Comparison of ENCODE assay signal across 1 cellular context in the genomic region with DNA sequence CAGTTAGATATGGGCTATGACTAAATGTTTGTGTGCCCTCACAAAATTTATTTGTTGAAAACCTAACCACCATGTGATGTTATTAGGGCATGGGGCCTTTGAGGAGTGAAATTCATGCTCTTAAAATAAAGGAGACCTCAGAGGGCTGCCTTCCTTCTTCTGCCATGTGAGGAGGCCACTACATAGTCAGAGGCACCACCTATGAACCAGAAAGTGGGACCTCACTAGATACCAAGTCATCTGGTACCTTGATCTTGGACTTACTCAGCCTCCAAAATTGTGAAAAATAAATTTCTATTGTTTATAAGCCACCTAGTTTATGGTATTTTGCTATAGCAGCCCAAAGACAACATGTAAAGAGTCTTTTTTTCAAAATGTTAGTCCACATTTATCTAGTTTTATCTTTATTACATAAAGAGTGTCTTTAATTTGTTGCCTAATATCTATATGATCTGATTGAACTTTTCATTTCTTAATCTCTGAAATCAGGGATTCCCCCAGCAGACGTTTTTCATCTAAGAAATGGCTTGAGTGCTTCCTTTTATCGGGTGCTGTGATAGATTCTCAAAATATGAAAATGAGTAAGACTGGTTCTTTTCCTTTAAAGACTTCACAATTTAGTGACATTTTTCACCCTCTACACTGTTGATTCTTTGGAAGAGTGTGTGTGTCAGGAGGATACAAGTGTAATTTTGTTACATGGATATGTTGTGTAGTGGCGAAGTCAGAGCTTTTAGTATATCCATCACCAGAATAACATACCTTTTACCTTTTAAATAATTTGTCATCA.
TF ChIP-seq lines count a peak whose summit lies in the region.

No MANE protein-coding gene starts in this region.

TF ChIP-seq in IMR-90, 13 proteins besides CTCF, POLR2A, EP300 and RAD21:
- TF ChIP-seq FOS (IDR thresholded peaks at IDR 0.05; ENCODE audit: low read depth, low read length) (no peak), CHD1 (IDR thresholded peaks at IDR 0.05; ENCODE audit: low read depth, low read length) (no peak), NFE2L2 (IDR thresholded peaks at IDR 0.05; ENCODE audit: low read depth, low read length) (no peak), RCOR1 (IDR thresholded peaks at IDR 0.05; ENCODE audit: insufficient replicate concordance, low read length) (no peak), CEBPB (IDR thresholded peaks at IDR 0.05; ENCODE audit: low read depth, low read length) (no peak), MAZ (IDR thresholded peaks at IDR 0.05; ENCODE audit: borderline replicate concordance, low read depth, low read length) (no peak), RFX5 (IDR thresholded peaks at IDR 0.05; ENCODE audit: low read depth, low read length) (no peak), SMC3 (IDR thresholded peaks at IDR 0.05; ENCODE audit: low read depth, low read length) (no peak), MXI1 (IDR thresholded peaks at IDR 0.05; ENCODE audit: borderline replicate concordance, low read depth, low read length) (no peak), BHLHE40 (IDR thresholded peaks at IDR 0.05; ENCODE audit: low read depth, low read length) (no peak)
- TF ChIP-seq, protein P1, sequence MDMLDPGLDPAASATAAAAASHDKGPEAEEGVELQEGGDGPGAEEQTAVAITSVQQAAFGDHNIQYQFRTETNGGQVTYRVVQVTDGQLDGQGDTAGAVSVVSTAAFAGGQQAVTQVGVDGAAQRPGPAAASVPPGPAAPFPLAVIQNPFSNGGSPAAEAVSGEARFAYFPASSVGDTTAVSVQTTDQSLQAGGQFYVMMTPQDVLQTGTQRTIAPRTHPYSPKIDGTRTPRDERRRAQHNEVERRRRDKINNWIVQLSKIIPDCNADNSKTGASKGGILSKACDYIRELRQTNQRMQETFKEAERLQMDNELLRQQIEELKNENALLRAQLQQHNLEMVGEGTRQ (IDR thresholded peaks at IDR 0.05; ENCODE audit: low read depth, low read length) = no peak
